In genomic region chr19:22601906-22602630, GRCh38 we compare ENCODE assay signal across 34 cellular contexts. TPM values are rescaled to one million over a fixed set of nuclear protein-coding genes. Genes with fewer than 3 reads are reported as not detected.
"Had no signal": no experiment of that assay in that cellular context is flagged by ENCODE, and none has a peak within 500 bp of the region (broad histone marks: within the 10 kb centered on the region; RNA-seq: fewer than 3 reads in every experiment).

No MANE protein-coding gene starts in this region.

- H3K36me3 ChIP-seq: SJCRH30 had no signal

- H3K9me3 ChIP-seq: SJCRH30 had no signal

- DNase-seq: Karpas-422, MM.1S, MV-4-11, NCI-H1092, NCI-H1105, NCI-H1417 treated with DMSO at 0.1 percent for 48 hours, NCI-H1436 treated with DMSO at 0.1 percent for 48 hours, NCI-H1694 treated with DMSO at 0.1 percent for 48 hours, NCI-H187 treated with DMSO at 0.1 percent for 48 hours, NCI-H2029, NCI-H2081, NCI-H2171 treated with DMSO at 0.1 percent for 48 hours, NCI-H2227 treated with DMSO at 0.1 percent for 48 hours, NCI-H345, NCI-H446, NCI-H510A treated with DMSO at 0.1 percent for 48 hours, NCI-H524 treated with DMSO at 0.1 percent for 48 hours, NCI-H526 treated with DMSO at 0.1 percent for 48 hours, NCI-H774, PC-9, SHP77, SIG-M5, SJCRH30 had no signal

- H3K4me2 ChIP-seq: KMS-11, PC-9 had no signal

- H3K4me3 ChIP-seq: PC-9, SJCRH30, SK-N-MC had no signal

- ATAC-seq: Panc1, Right ventricle myocardium inferior, SK-N-SH treated with all-trans-retinoic acid at 6 μM for 48 hours had no signal

- H3K27ac ChIP-seq: KMS-11, PC-9, RWPE1, SJCRH30, SK-N-MC had no signal

- H2AFZ ChIP-seq: PC-9 had no signal

- H3K4me1 ChIP-seq: SJCRH30 had no signal

- H3K27me3 ChIP-seq: SJCRH30 had no signal

RNA-seq across cellular contexts. Expression of gene ZNF492, which starts 32.1 kb away (rescaled TPM):
- total RNA-seq: LHCN-M2, MCF 10A, NCI-H460, OCI-LY7, PC-9, SK-MEL-5 had no signal
